In genomic region chr16:67883872-67884261, GRCh38 we compare ENCODE assay signal across 9 cellular contexts. TPM values are rescaled to one million over a fixed set of nuclear protein-coding genes. Genes with fewer than 3 reads are reported as not detected.
DNase-seq lines count a peak whose midpoint lies in the region; TF ChIP-seq lines count a peak whose summit lies in the region.
"Had no signal": no experiment of that assay in that cellular context is flagged by ENCODE, and none has a peak within 500 bp of the region (broad histone marks: within the 10 kb centered on the region; RNA-seq: fewer than 3 reads in every experiment).

No MANE protein-coding gene starts in this region.

- peaks cover 44 to 80% (median 49%) of the 10 kb centered on the region in 3 donors for H3K36me3 ChIP-seq in esophagus squamous epithelium
- peaks cover 37 to 56% of the 10 kb centered on the region in 2 donors for H3K36me3 ChIP-seq in thyroid gland

- 45 to 49% methylated on average over 6 to 9 of the region's 11 CpGs for WGBS in esophagus squamous epithelium, 2 donors
- 60 to 65% methylated on average over 9 to 11 of the region's 11 CpGs for WGBS in thyroid gland, 2 donors

- no peaks in the 10 kb centered on the region for H3K9me3 Mint-ChIP-seq in osteocyte (ENCODE audit: unreplicated experiment)

- peak; percentile 8 for DNase-seq in NCI-H146 (lab: John Stamatoyannopoulos, UW)
- DNase-seq in NCI-H146 treated with DMSO at 0.1 percent for 48 hours (lab: John Stamatoyannopoulos, UW; ENCODE audit: unreplicated experiment) = no peak
- peak; percentile 29 for DNase-seq in NCI-H2171 treated with DMSO at 0.1 percent for 48 hours (lab: John Stamatoyannopoulos, UW)
- peak; percentile 63 for DNase-seq in activated T-cell treated with anti-CD3 and anti-CD28 coated beads for 4 hours
- DNase-seq in esophagus squamous epithelium (lab: John Stamatoyannopoulos, UW) = no peak
- no peak for DNase-seq in osteocyte (ENCODE audit: extremely low spot score, unreplicated experiment)
- DNase-seq in thyroid gland = peak; percentile 73 to 74
- DNase-seq in middle frontal gyrus (ENCODE audit: extremely low spot score, low spot score) = no peak

- no peak overlapping the region for H3K4me3 ChIP-seq in esophagus squamous epithelium
- H3K4me3 ChIP-seq in thyroid gland (replicated peaks in 1 of 3) = no peak overlapping the region
- H3K4me3 ChIP-seq: BLaER1 treated with 17β-estradiol and CSF1 and Interleukin-3, amounts not matched to agents 10 nM and 100 nM had no signal

- H3K4me1 ChIP-seq in esophagus squamous epithelium (peaks cover 11 to 20% (median 13%) of the 10 kb centered on the region in 3 donors), thyroid gland (peaks cover 0 to 4% of the 10 kb centered on the region in 2 donors)
- H3K4me1 ChIP-seq: BLaER1 treated with 17β-estradiol and CSF1 and Interleukin-3, amounts not matched to agents 10 nM and 100 nM had no signal

- H3K36me3 Mint-ChIP-seq in osteocyte (ENCODE audit: unreplicated experiment) = peaks cover 26% of the 10 kb centered on the region

- peak; percentile 78 to 91 (median 84) for TF ChIP-seq CTCF in esophagus squamous epithelium (IDR thresholded peaks at IDR 0.05)
- peak; percentile 83 for TF ChIP-seq CTCF in osteocyte (IDR thresholded peaks at IDR 0.05)
- peak; percentile 8 to 87 (median 80) for TF ChIP-seq CTCF in thyroid gland (IDR thresholded peaks at IDR 0.05)

- intact Hi-C loops in esophagus squamous epithelium (cut with DNase I) = loop anchor here (5.0 kb wide), 1 partner anchor 38 kb away; no protein-coding TSS in a partner anchor
- intact Hi-C loops in thyroid gland (cut with DNase I) = loop anchor here (5.0 kb wide), 2 partner anchors 43 to 158 kb away; no protein-coding TSS in a partner anchor

- TF ChIP-seq POLR2A in esophagus squamous epithelium (IDR thresholded peaks at IDR 0.05) (no peak), thyroid gland (IDR thresholded peaks at IDR 0.05) (no peak)

- H3K27ac Mint-ChIP-seq in osteocyte (ENCODE audit: unreplicated experiment) = peak overlapping the region; percentile 13

- no peak overlapping the region for H3K4me3 Mint-ChIP-seq in osteocyte (ENCODE audit: unreplicated experiment)

- H3K27me3 ChIP-seq in esophagus squamous epithelium = no peaks in the 10 kb centered on the region
- H3K27me3 ChIP-seq in thyroid gland = no peaks in the 10 kb centered on the region
- H3K27me3 ChIP-seq: BLaER1 treated with 17β-estradiol and CSF1 and Interleukin-3, amounts not matched to agents 10 nM and 100 nM had no signal

- peaks cover 9% of the 10 kb centered on the region for H3K4me1 Mint-ChIP-seq in osteocyte (ENCODE audit: unreplicated experiment)

- H3K27ac ChIP-seq in esophagus squamous epithelium = peak overlapping the region in 3 of 4 donors; percentile 48 to 71 (median 59)
- no peak overlapping the region for H3K27ac ChIP-seq in thyroid gland
- H3K27ac ChIP-seq: BLaER1 treated with 17β-estradiol and CSF1 and Interleukin-3, amounts not matched to agents 10 nM and 100 nM had no signal

- H3K27me3 Mint-ChIP-seq in osteocyte (ENCODE audit: unreplicated experiment) = no peaks in the 10 kb centered on the region

- no peaks in the 10 kb centered on the region for H3K9me3 ChIP-seq in esophagus squamous epithelium
- no peaks in the 10 kb centered on the region for H3K9me3 ChIP-seq in thyroid gland
- H3K9me3 ChIP-seq: BLaER1 treated with 17β-estradiol and CSF1 and Interleukin-3, amounts not matched to agents 10 nM and 100 nM had no signal

RNA-seq across cellular contexts. Expression of gene NRN1L, which starts 0.8 kb away (rescaled TPM):
- total RNA-seq in esophagus squamous epithelium (under 1 TPM in 2 of 4 donors, not detected in 2; 0.57 to 0.99 TPM), osteocyte (1.4 and 1.5 TPM in 2 replicates), thyroid gland (1 to 10 TPM in 1 of 4 donors, not detected in 3; 2.0 TPM)

RNA-seq across cellular contexts. Expression of gene PSKH1, which starts 9.2 kb away (rescaled TPM):
- total RNA-seq in esophagus squamous epithelium = 10 to 100 TPM in 3 of 4 donors, 1 to 10 TPM in 1; 8.5 to 18.3 (median 13.8) TPM
- 43.9 and 45.5 TPM in 2 replicates for total RNA-seq in osteocyte
- total RNA-seq in thyroid gland = 10 to 100 TPM; 20.3 to 35.7 (median 28.8) TPM

RNA-seq across cellular contexts. Expression of gene EDC4, which starts 11.0 kb away (rescaled TPM):
- total RNA-seq in esophagus squamous epithelium = 10 to 100 TPM; 26.5 to 46.9 (median 37.0) TPM
- total RNA-seq in osteocyte = 68.2 and 75.4 TPM in 2 replicates
- 10 to 100 TPM; 31.4 to 68.2 (median 41.2) TPM for total RNA-seq in thyroid gland

RNA-seq across cellular contexts. Expression of gene CENPT, which starts 36.4 kb away (rescaled TPM):
- total RNA-seq in esophagus squamous epithelium = 10 to 100 TPM; 12.3 to 42.7 (median 19.6) TPM
- total RNA-seq in osteocyte = 46.3 and 51.2 TPM in 2 replicates
- 10 to 100 TPM; 15.7 to 43.8 (median 26.2) TPM for total RNA-seq in thyroid gland

RNA-seq across cellular contexts. Expression of gene NUTF2, which starts 37.1 kb away (rescaled TPM):
- total RNA-seq in esophagus squamous epithelium = 10 to 100 TPM; 41.4 to 85.1 (median 63.7) TPM
- 121 and 125 TPM in 2 replicates for total RNA-seq in osteocyte
- total RNA-seq in thyroid gland = 100 to 1,000 TPM in 1 of 4 donors, 10 to 100 TPM in 3; 31.6 to 153 (median 58.4) TPM

Comparison
In these comparisons a context has a peak if more than half of its experiments do, and no peak if none do; other contexts are left out.
1. DNase-seq: peak in NCI-H146 (single experiment), NCI-H2171 treated with DMSO at 0.1 percent for 48 hours (single experiment), activated T-cell treated with anti-CD3 and anti-CD28 coated beads for 4 hours (single experiment) and thyroid gland (2 of 2); none in NCI-H146 treated with DMSO at 0.1 percent for 48 hours (single experiment), esophagus squamous epithelium (single experiment), osteocyte (single experiment) and middle frontal gyrus (single experiment).
2. H3K27ac ChIP-seq: peak in esophagus squamous epithelium (3 of 4); none in thyroid gland (0 of 3).
3. Peak in every context shown above with its lines, with median percentiles within 50 percentile points of each other: CTCF ChIP-seq.